In the genomic region with DNA sequence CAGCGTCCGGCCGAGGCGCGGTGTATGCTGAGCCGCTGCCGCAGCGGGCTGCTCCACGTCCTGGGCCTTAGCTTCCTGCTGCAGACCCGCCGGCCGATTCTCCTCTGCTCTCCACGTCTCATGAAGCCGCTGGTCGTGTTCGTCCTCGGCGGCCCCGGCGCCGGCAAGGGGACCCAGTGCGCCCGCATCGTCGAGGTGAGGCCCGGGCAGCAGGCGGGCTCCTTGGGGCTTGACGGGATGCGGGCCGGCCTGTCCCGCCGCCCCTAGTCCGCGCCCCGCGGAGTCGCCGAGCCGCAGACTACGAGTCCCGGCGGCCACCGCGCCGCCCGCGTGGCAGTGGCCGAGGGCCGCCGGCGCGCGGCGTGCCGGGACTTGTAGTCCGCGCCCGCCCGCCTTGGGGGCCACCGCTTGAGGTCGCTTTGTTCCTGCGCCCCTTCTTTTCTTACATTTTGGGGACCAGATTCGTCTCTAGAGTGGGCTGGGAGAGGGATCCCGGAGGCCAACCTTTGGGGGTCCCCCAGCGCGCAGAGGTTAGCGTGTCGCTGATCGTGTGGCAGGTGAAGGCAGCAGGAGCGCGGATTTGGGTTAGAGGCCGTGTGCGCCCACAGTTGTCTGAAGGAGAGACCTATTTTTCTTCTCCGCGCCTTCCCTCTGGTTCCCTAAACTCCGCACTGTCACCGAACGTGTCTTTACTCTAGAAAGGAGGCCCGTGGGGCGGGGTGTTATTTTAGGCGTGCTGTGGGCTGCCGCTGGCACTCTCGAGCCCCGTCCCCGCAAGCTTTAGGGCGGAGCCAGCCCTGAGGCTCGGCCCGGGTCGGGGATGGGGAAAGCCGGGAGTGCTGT, we compare ENCODE assay signal across 8 cellular contexts. TPM values are rescaled to one million over a fixed set of nuclear protein-coding genes. Genes with fewer than 3 reads are reported as not detected.
DNase-seq lines count a peak whose midpoint lies in the region; ATAC-seq and TF ChIP-seq lines count a peak whose summit lies in the region.

No MANE protein-coding gene starts in this region.

- H3K4me3 Mint-ChIP-seq in Caco-2 (ENCODE audit: unreplicated experiment) = no peak overlapping the region

- H3K27ac Mint-ChIP-seq in Caco-2 (ENCODE audit: unreplicated experiment) = peak overlapping the region; percentile 93

- BruUV-seq in Caco-2 (replicated peaks; lab: Mats Ljungman, UMichigan) = no TSS peak

- H3K4me1 Mint-ChIP-seq in Caco-2 (ENCODE audit: low read depth, unreplicated experiment) = peaks cover 7% of the 10 kb centered on the region

- CTCF ChIA-PET in Caco-2 (lab: Charles Lee) = interaction anchor here (0.6 to 2.2 kb wide), 12 partner anchors 11 to 261 kb away, joined by 3 to 14 read pairs (median 4); a partner anchor contains a TSS

- H3K9me3 ChIP-seq in Caco-2 (no peaks in the 10 kb centered on the region), mucosa of stomach (ENCODE audit: control insufficient read depth, low read length) (no peaks in the 10 kb centered on the region)

- ATAC-seq in GM19438 (IDR thresholded peaks at IDR 0.05; ENCODE audit: low read depth, unreplicated experiment) (peak; percentile 85), HG03565 (IDR thresholded peaks at IDR 0.05; ENCODE audit: unreplicated experiment) (peak; percentile 75)

- no peaks in the 10 kb centered on the region for H3K27me3 ChIP-seq in Caco-2 (replicated peaks; ENCODE audit: control insufficient read depth, insufficient read depth, low read length)
- H3K27me3 ChIP-seq in mucosa of stomach (ENCODE audit: control insufficient read depth, insufficient read depth, low read length) = no peaks in the 10 kb centered on the region

- peak; percentile 12 to 28 for TF ChIP-seq CTCF in Caco-2 (IDR thresholded peaks at IDR 0.05; ENCODE audit: insufficient read depth in 1 of 2, low read depth in 1 of 2, low read length in 1 of 2, severe bottlenecking in 1 of 2, unreplicated experiment in 1 of 2)
- TF ChIP-seq CTCF in epithelial cell of proximal tubule (conservative IDR thresholded peaks at IDR 0.05; ENCODE audit: low read depth, low read length) = peak; percentile 27

- H3K4me1 ChIP-seq in Caco-2 (no peaks in the 10 kb centered on the region; the same call in 1 of the 2 replicates), mucosa of stomach (ENCODE audit: control insufficient read depth, insufficient read depth, low read length) (peaks cover 17% of the 10 kb centered on the region)

- intact Hi-C loops in Caco-2 (cut with micrococcal nuclease; ENCODE audit: unreplicated experiment) = loop anchor here (1.0 kb wide), 4 partner anchors 20 to 143 kb away; a partner anchor contains a TSS

- peak overlapping the region; percentile 98 for H3K9ac ChIP-seq in mucosa of stomach (ENCODE audit: low read length)

- no peaks in the 10 kb centered on the region for H3K36me3 ChIP-seq in Caco-2 (ENCODE audit: control insufficient read depth, insufficient read depth, low read length)
- H3K36me3 ChIP-seq in mucosa of stomach (ENCODE audit: control insufficient read depth, insufficient read depth, low read length) = no peaks in the 10 kb centered on the region

- H3K9me3 Mint-ChIP-seq in Caco-2 (ENCODE audit: unreplicated experiment) = no peaks in the 10 kb centered on the region

- peak overlapping the region; percentile 85 for H3K4me3 ChIP-seq in Caco-2 (ENCODE audit: low read depth, low read length)
- H3K4me3 ChIP-seq in epithelial cell of proximal tubule (ENCODE audit: low read depth, low read length) = peak overlapping the region; percentile 96
- H3K4me3 ChIP-seq in mucosa of stomach (ENCODE audit: low read length) = peak overlapping the region; percentile 93

- no peaks in the 10 kb centered on the region for H3K36me3 Mint-ChIP-seq in Caco-2 (ENCODE audit: insufficient read depth, unreplicated experiment)

- DNase-seq in Caco-2 = peak; percentile 83
- peak; percentile 62 for DNase-seq in NOMO-1 treated with DMSO at 0.1 percent for 48 hours (lab: John Stamatoyannopoulos, UW; ENCODE audit: unreplicated experiment)
- peak; percentile 63 for DNase-seq in activated T-cell treated with anti-CD3 and anti-CD28 coated beads for 1 hour (ENCODE audit: low read depth)
- DNase-seq in epithelial cell of proximal tubule (ENCODE audit: low read depth) = no peak
- DNase-seq in stimulated activated CD8-positive, alpha-beta memory T cell treated with anti-CD3 and anti-CD28 coated beads, Interleukin-7, amount 100 ng/mL, for 1 hour (ENCODE audit: low read depth in 2 of 2) = peak; percentile 26 to 40

- no peaks in the 10 kb centered on the region for H3K27me3 Mint-ChIP-seq in Caco-2 (ENCODE audit: insufficient read depth, unreplicated experiment)

- POLR2A ChIA-PET in Caco-2 (lab: Charles Lee) = interaction anchor here (0.5 to 2.3 kb wide), 8 partner anchors 10 to 155 kb away, joined by 3 to 53 read pairs (median 4); a partner anchor contains a TSS

RNA-seq across cellular contexts. Expression of a gene that starts 0.6 kb away (rescaled TPM):
- total RNA-seq in Caco-2 (2022) (70.1 and 77.4 TPM in 2 replicates), epithelial cell of proximal tubule (67.0 and 67.6 TPM in 2 replicates)

RNA-seq across cellular contexts. Expression of a gene that starts 20.2 kb away (rescaled TPM):
- total RNA-seq in Caco-2 (2022) (25.9 and 26.4 TPM in 2 replicates), epithelial cell of proximal tubule (17.3 and 26.8 TPM in 2 replicates)
